In genomic region chr5:36150676-36151433, GRCh38 we compare ENCODE assay signal across 8 cellular contexts. TPM values are rescaled to one million over a fixed set of nuclear protein-coding genes. Genes with fewer than 3 reads are reported as not detected.
DNase-seq lines count a peak whose midpoint lies in the region; ATAC-seq lines count a peak whose summit lies in the region.

No MANE protein-coding gene starts in this region.

- no peaks in the 10 kb centered on the region for H3K36me3 ChIP-seq in endocrine pancreas (ENCODE audit: control insufficient read depth, insufficient read depth, low read length)

- ATAC-seq in HG03175 (IDR thresholded peaks at IDR 0.05; ENCODE audit: unreplicated experiment): peak; percentile 32
- ATAC-seq in activated CD8-positive, alpha-beta T cell treated with anti-CD3 and anti-CD28 coated beads, Interleukin-2, amount 10 ng/mL, durations not matched to agents 7 days and 5 days: peak; percentile 28
- peak; percentile 24 for ATAC-seq in stimulated activated naive CD8-positive, alpha-beta T cell treated with anti-CD3 and anti-CD28 coated beads, Interleukin-15, Interleukin-2, amounts not matched to agents 100 U/mL and 50 U/mL, for 24 hours

- DNase-seq in NCI-H2029 (lab: John Stamatoyannopoulos, UW) (peak; percentile 38), NCI-H2029 treated with DMSO at 0.1 percent for 48 hours (lab: John Stamatoyannopoulos, UW) (no peak), NCI-H510A (lab: John Stamatoyannopoulos, UW) (peak; percentile 15)
- peak; percentile 78 for DNase-seq in activated CD8-positive, alpha-beta T cell treated with anti-CD3 and anti-CD28 coated beads, Interleukin-2, amount 10 ng/mL, durations not matched to agents 7 days and 5 days
- peak; percentile 65 for DNase-seq in stimulated activated naive CD8-positive, alpha-beta T cell treated with anti-CD3 and anti-CD28 coated beads, Interleukin-15, Interleukin-2, amounts not matched to agents 100 U/mL and 50 U/mL, for 24 hours

- H3K4me1 ChIP-seq in endocrine pancreas (ENCODE audit: control insufficient read depth, insufficient read depth, low read length) (peaks cover 16% of the 10 kb centered on the region), mononuclear cell (ENCODE audit: insufficient read depth, low read length) (peaks cover 26% of the 10 kb centered on the region)

- H3K36me3 Mint-ChIP-seq in activated CD8-positive, alpha-beta T cell treated with anti-CD3 and anti-CD28 coated beads, Interleukin-2, amount 10 ng/mL, durations not matched to agents 7 days and 5 days (ENCODE audit: low read depth): peaks cover 47% of the 10 kb centered on the region

- no peaks in the 10 kb centered on the region for H3K9me3 Mint-ChIP-seq in activated CD8-positive, alpha-beta T cell treated with anti-CD3 and anti-CD28 coated beads, Interleukin-2, amount 10 ng/mL, durations not matched to agents 7 days and 5 days (ENCODE audit: insufficient read depth)

- CTCF ChIA-PET in activated CD8-positive, alpha-beta T cell treated with anti-CD3 and anti-CD28 coated beads, Interleukin-2, amount 10 ng/mL, durations not matched to agents 7 days and 5 days (lab: Charles Lee): interaction anchor here (0.6 to 3.3 kb wide), 7 partner anchors 9 to 720 kb away, joined by 3 to 19 read pairs (median 4); partner anchors contain the start of gene NADK2

- H3K9ac ChIP-seq in endocrine pancreas (ENCODE audit: control insufficient read depth, insufficient read depth, low read length): peak overlapping the region; percentile 88

- POLR2A ChIA-PET in activated CD8-positive, alpha-beta T cell treated with anti-CD3 and anti-CD28 coated beads, Interleukin-2, amount 10 ng/mL, durations not matched to agents 7 days and 5 days (lab: Charles Lee): interaction anchor here (0.9 to 2.4 kb wide), 10 partner anchors 8 to 1221 kb away, joined by 3 to 27 read pairs (median 4); partner anchors contain the start of genes DNAJC21, NADK2 and NIPBL

- peak overlapping the region; percentile 83 for H3K27ac Mint-ChIP-seq in activated CD8-positive, alpha-beta T cell treated with anti-CD3 and anti-CD28 coated beads, Interleukin-2, amount 10 ng/mL, durations not matched to agents 7 days and 5 days

- H3K4me3 ChIP-seq in endocrine pancreas (ENCODE audit: control insufficient read depth, insufficient read depth, low read length): peak overlapping the region; percentile 86
- peak overlapping the region; percentile 89 for H3K4me3 ChIP-seq in mononuclear cell (ENCODE audit: low read length)

- no peaks in the 10 kb centered on the region for H3K27me3 Mint-ChIP-seq in activated CD8-positive, alpha-beta T cell treated with anti-CD3 and anti-CD28 coated beads, Interleukin-2, amount 10 ng/mL, durations not matched to agents 7 days and 5 days (ENCODE audit: low read depth)

- peak overlapping the region; percentile 93 for H3K4me3 Mint-ChIP-seq in activated CD8-positive, alpha-beta T cell treated with anti-CD3 and anti-CD28 coated beads, Interleukin-2, amount 10 ng/mL, durations not matched to agents 7 days and 5 days

- H3K27me3 ChIP-seq in endocrine pancreas (ENCODE audit: control insufficient read depth, insufficient read depth, low read length) (no peaks in the 10 kb centered on the region), mononuclear cell (ENCODE audit: insufficient read depth, low read length) (no peaks in the 10 kb centered on the region)

- H3K4me1 Mint-ChIP-seq in activated CD8-positive, alpha-beta T cell treated with anti-CD3 and anti-CD28 coated beads, Interleukin-2, amount 10 ng/mL, durations not matched to agents 7 days and 5 days (ENCODE audit: low read depth): peaks cover 52% of the 10 kb centered on the region

- H3K9me3 ChIP-seq in endocrine pancreas (ENCODE audit: control insufficient read depth, low read length) (no peaks in the 10 kb centered on the region), mononuclear cell (ENCODE audit: low read depth, low read length) (no peaks in the 10 kb centered on the region)

RNA-seq across cellular contexts. Expression of gene LMBRD2, which starts 0.8 kb away (rescaled TPM):
- total RNA-seq in activated CD8-positive, alpha-beta T cell treated with anti-CD3 and anti-CD28 coated beads, Interleukin-2, amount 10 ng/mL, durations not matched to agents 7 days and 5 days: 10 to 100 TPM; 11.5 to 11.8 TPM
- 4.1 TPM for total RNA-seq in mononuclear cell

RNA-seq across cellular contexts. Expression of gene SKP2, which starts 1.1 kb away (rescaled TPM):
- total RNA-seq in activated CD8-positive, alpha-beta T cell treated with anti-CD3 and anti-CD28 coated beads, Interleukin-2, amount 10 ng/mL, durations not matched to agents 7 days and 5 days: 10 to 100 TPM; 54.6 to 61.4 TPM
- total RNA-seq in mononuclear cell: 7.6 TPM
